Comparison of ENCODE assay signal across 9 cellular contexts in genomic region chr14:64234877-64235651, GRCh38. TPM values are rescaled to one million over a fixed set of nuclear protein-coding genes. Genes with fewer than 3 reads are reported as not detected.
DNase-seq lines count a peak whose midpoint lies in the region; ATAC-seq and TF ChIP-seq lines count a peak whose summit lies in the region.
"Had no signal": no experiment of that assay in that cellular context is flagged by ENCODE, and none has a peak within 500 bp of the region (broad histone marks: within the 10 kb centered on the region; RNA-seq: fewer than 3 reads in every experiment).

No MANE protein-coding gene starts in this region.

- in situ Hi-C loops in brain microvascular endothelial cell (cut with HindIII; ENCODE audit: low pct_ligation_motif_present, low sequenced_read_pairs), result no loop called here

- ATAC-seq in HG03280 (IDR thresholded peaks at IDR 0.05; ENCODE audit: unreplicated experiment), result no peak

- WGBS in spleen, 5 donors, result 74 to 84% (median 78%) methylated on average over 23 to 24 of the region's 24 CpGs

- no peaks in the 10 kb centered on the region for H3K27me3 ChIP-seq in brain microvascular endothelial cell (replicated peaks)
- no peaks in the 10 kb centered on the region for H3K27me3 ChIP-seq in spleen (replicated peaks in 1 of 7)

- peaks cover 4 to 53% (median 23%) of the 10 kb centered on the region in 6 donors for H3K4me1 ChIP-seq in spleen
- H3K4me1 ChIP-seq: A549 had no signal

- intact Hi-C loops in spleen (cut with DNase I; ENCODE audit: low total_unique reads), result no loop called here

- DNase-seq in NCI-H2029 (lab: John Stamatoyannopoulos, UW), result peak; percentile 11
- DNase-seq in NCI-H2029 treated with DMSO at 0.1 percent for 48 hours (lab: John Stamatoyannopoulos, UW), result no peak
- DNase-seq in LHCN-M2 (ENCODE audit: low read depth), result peak; percentile 20
- DNase-seq in brain microvascular endothelial cell, result peak; percentile 56
- DNase-seq in spleen, result no peak
- no peak for DNase-seq in hippocampal formation (lab: John Stamatoyannopoulos, UW)
- no peak for DNase-seq in OCI-M2 (lab: John Stamatoyannopoulos, UW; ENCODE audit: unreplicated experiment)

- H3K27ac ChIP-seq in brain microvascular endothelial cell (no peak overlapping the region), spleen (peak overlapping the region; percentile 57 to 89 (median 78))
- H3K27ac ChIP-seq: A549 had no signal

- no peaks in the 10 kb centered on the region for H3K36me3 ChIP-seq in brain microvascular endothelial cell (replicated peaks)
- peaks cover 0 to 28% (median 2%) of the 10 kb centered on the region in 6 donors for H3K36me3 ChIP-seq in spleen

- no peaks in the 10 kb centered on the region for H3K9me3 ChIP-seq in spleen
- H3K9me3 ChIP-seq: A549 had no signal

- TF ChIP-seq POLR2A in spleen (IDR thresholded peaks at IDR 0.05), result no peak

- no peak for TF ChIP-seq CTCF in brain microvascular endothelial cell (IDR thresholded peaks at IDR 0.05; ENCODE audit: low read depth, low read length, missing control alignments)
- no peak for TF ChIP-seq CTCF in spleen (IDR thresholded peaks at IDR 0.05 in 8 of 11, conservative IDR thresholded peaks at IDR 0.05 in 3 of 11)

- no peak overlapping the region for H3K4me3 ChIP-seq in brain microvascular endothelial cell (ENCODE audit: low read depth, low read length)
- H3K4me3 ChIP-seq in spleen, result no peak overlapping the region
- H3K4me3 ChIP-seq: A549 had no signal

RNA-seq across cellular contexts. Expression of gene ESR2, which starts 59.1 kb away (rescaled TPM):
- total RNA-seq in LHCN-M2 (2014; rRNA removed) (0.57 and 0.83 TPM in 2 replicates), spleen (1 to 10 TPM; 3.1 to 9.0 (median 5.4) TPM)
- 0.05 TPM for polyA plus RNA-seq in LHCN-M2 (2012)
- polyA plus RNA-seq in spleen, result 1 to 10 TPM in 2 of 3 donors, under 1 TPM in 1; 0.93 to 1.4 (median 1.3) TPM

Comparison
In these comparisons a context has a peak if more than half of its experiments do, and no peak if none do; other contexts are left out.
1. DNase-seq: peak in NCI-H2029 (single experiment), LHCN-M2 (single experiment) and brain microvascular endothelial cell (single experiment); none in NCI-H2029 treated with DMSO at 0.1 percent for 48 hours (single experiment), spleen (single experiment), hippocampal formation (0 of 2) and OCI-M2 (single experiment).